In the genomic region with DNA sequence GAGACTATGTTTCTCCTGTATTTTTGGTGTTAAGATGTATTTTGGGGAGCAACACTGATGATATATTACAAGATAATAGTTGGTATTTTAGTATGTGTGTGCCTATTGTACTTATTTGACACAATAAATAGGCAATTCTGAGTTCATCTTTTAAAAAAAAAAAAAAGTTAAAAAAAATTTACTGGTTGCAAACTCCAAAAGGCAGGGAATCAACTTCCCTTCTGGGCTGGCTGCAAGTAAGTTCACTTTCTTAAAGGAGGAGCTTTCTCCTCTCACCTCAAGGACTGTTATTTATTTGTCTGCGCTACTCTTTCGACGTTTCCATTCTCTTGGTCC, we compare ENCODE assay signal across 8 cellular contexts. TPM values are rescaled to one million over a fixed set of nuclear protein-coding genes. Genes with fewer than 3 reads are reported as not detected.
A peak's percentile ranks its signal among the peaks of the same experiment; 100 is the strongest.
DNase-seq lines count a peak whose midpoint lies in the region; ATAC-seq and TF ChIP-seq lines count a peak whose summit lies in the region.

No MANE protein-coding gene starts in this region.

- H3K36me3 ChIP-seq in DND-41 (ENCODE audit: insufficient read depth, low read length) = peaks cover 4% of the 10 kb centered on the region; the same call in 1 of the 2 replicates
- peaks cover 0 to 10% (median 0%) of the 10 kb centered on the region in 3 donors for H3K36me3 ChIP-seq in esophagus squamous epithelium
- H3K36me3 ChIP-seq in prostate gland = no peaks in the 10 kb centered on the region

- TF ChIP-seq POLR2A in esophagus squamous epithelium (IDR thresholded peaks at IDR 0.05) (no peak), prostate gland (IDR thresholded peaks at IDR 0.05) (no peak)

- H3K4me2 ChIP-seq in DND-41 (ENCODE audit: insufficient read depth, low read length) = peak overlapping the region; percentile 87

- CTCF ChIA-PET in RWPE1 (lab: Yijun Ruan, JAX) = interaction anchor here (0.7 kb wide), 3 partner anchors 8 to 340 kb away, joined by 3 to 4 read pairs (median 3); no protein-coding TSS in a partner anchor

- peaks cover 28% of the 10 kb centered on the region for H3K4me1 ChIP-seq in DND-41 (ENCODE audit: insufficient read depth, low read length)
- peaks cover 5 to 19% (median 8%) of the 10 kb centered on the region in 3 donors for H3K4me1 ChIP-seq in esophagus squamous epithelium
- no peaks in the 10 kb centered on the region for H3K4me1 ChIP-seq in prostate gland (replicated peaks)

- intact Hi-C loops in esophagus squamous epithelium (cut with DNase I) = no loop called here
- intact Hi-C loops in prostate gland (cut with DNase I) = no loop called here

- no peak for ATAC-seq in DND-41 (ENCODE audit: insufficient read depth, low read depth)
- no peak for ATAC-seq in GM21619 (IDR thresholded peaks at IDR 0.05; ENCODE audit: unreplicated experiment)
- no peak for ATAC-seq in GM19351 (IDR thresholded peaks at IDR 0.05; ENCODE audit: unreplicated experiment)

- no peaks in the 10 kb centered on the region; the same call in 1 of the 2 replicates for H4K20me1 ChIP-seq in DND-41 (ENCODE audit: insufficient read depth, low read length)

- WGBS in esophagus squamous epithelium, 2 donors = 0% methylated on average over 3 of the region's 3 CpGs
- 1% methylated on average over 3 of the region's 3 CpGs for WGBS in prostate gland

- H3K79me2 ChIP-seq in DND-41 (ENCODE audit: insufficient read depth, low read length) = peaks cover 19% of the 10 kb centered on the region

- H3K27me3 ChIP-seq in DND-41 (ENCODE audit: insufficient read depth, low read length, poor library complexity) (peaks cover 9% of the 10 kb centered on the region), esophagus squamous epithelium (no peaks in the 10 kb centered on the region), prostate gland (replicated peaks; ENCODE audit: insufficient read depth) (no peaks in the 10 kb centered on the region)

- peak overlapping the region; percentile 43 for H3K27ac ChIP-seq in DND-41 (ENCODE audit: low read length)
- H3K27ac ChIP-seq in RWPE1 = peak overlapping the region; percentile 62; the same call in 1 of the 2 replicates
- H3K27ac ChIP-seq in esophagus squamous epithelium = peak overlapping the region; percentile 86 to 90 (median 88)
- H3K27ac ChIP-seq in prostate gland = peak overlapping the region; percentile 72 to 77

- peak overlapping the region; percentile 98 for H2AFZ ChIP-seq in DND-41 (ENCODE audit: low read depth, low read length)

- POLR2A ChIA-PET in RWPE1 (lab: Yijun Ruan, JAX; ENCODE audit: low non-redundant PET) = interaction anchor here (0.6 kb wide), 1 partner anchor 250 kb away, joined by 3 read pairs; the partner anchor contains the start of gene EPHB3

- no peak for TF ChIP-seq CTCF in DND-41 (IDR thresholded peaks at IDR 0.05; ENCODE audit: borderline replicate concordance, extremely low read depth, low read length, poor library complexity, severe bottlenecking)
- no peak for TF ChIP-seq CTCF in RWPE1 (conservative IDR thresholded peaks at IDR 0.05; ENCODE audit: low read depth)
- no peak for TF ChIP-seq CTCF in esophagus squamous epithelium (IDR thresholded peaks at IDR 0.05)
- no peak for TF ChIP-seq CTCF in prostate gland (IDR thresholded peaks at IDR 0.05)

- peak overlapping the region; percentile 73; the same call in 1 of the 2 replicates for H3K9ac ChIP-seq in DND-41 (ENCODE audit: low read depth, low read length)

- H3K4me3 ChIP-seq in DND-41 (ENCODE audit: low read depth in 1 of 2, low read length in 2 of 2) (peak overlapping the region in 1 of 2 experiments; percentile 92; a peak in 2 of 4 replicates), esophagus squamous epithelium (peak overlapping the region; percentile 81 to 94 (median 87)), prostate gland (peak overlapping the region; percentile 64 to 80)

- DNase-seq in DND-41 (no peak), RWPE1 (ENCODE audit: low spot score) (no peak), esophagus squamous epithelium (lab: John Stamatoyannopoulos, UW) (no peak), prostate gland (ENCODE audit: low spot score) (no peak), anterior cingulate cortex (lab: John Stamatoyannopoulos, UW) (no peak)
- no peak for DNase-seq in activated CD4-positive, CD25-positive, alpha-beta regulatory T cell treated with anti-CD3 and anti-CD28 coated beads, Interleukin-2, amount 50 U/mL, for 72 hours

- H3K9me3 ChIP-seq in DND-41 (ENCODE audit: insufficient read depth, low read length, severe bottlenecking) (no peaks in the 10 kb centered on the region), esophagus squamous epithelium (no peaks in the 10 kb centered on the region), prostate gland (no peaks in the 10 kb centered on the region)

RNA-seq across cellular contexts. Expression of gene VPS8, which starts 0.3 kb away (rescaled TPM):
- total RNA-seq in esophagus squamous epithelium (10 to 100 TPM; 23.7 to 61.8 (median 37.1) TPM), prostate gland (10 to 100 TPM; 36.7 to 70.6 TPM)
